ENCODE assay signal across 8 cellular contexts in the genomic region with DNA sequence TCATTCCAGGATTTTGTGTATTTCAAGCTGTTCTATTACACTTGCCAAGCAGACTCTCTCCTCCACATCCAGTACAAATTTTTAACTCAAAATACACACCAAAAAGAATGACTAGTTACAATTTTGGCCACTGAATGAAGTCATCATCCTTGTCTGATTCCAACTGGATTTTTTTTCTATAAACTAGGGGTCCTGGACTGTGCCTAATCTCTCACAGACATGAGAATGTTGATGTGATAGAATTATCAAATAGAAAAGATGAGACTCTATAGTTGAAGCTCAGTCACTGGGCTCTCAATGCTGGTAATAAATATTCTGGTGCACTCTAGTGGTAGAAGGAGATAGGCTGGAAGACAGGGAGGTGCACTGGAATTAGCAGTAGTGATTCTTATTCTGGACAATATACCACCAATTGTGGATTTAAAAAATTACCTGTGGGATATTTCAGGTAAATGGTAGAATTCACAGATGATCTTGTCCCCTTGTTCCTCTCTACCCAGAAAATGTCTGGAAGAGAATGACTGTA.
DNase-seq lines count a peak whose midpoint lies in the region; ATAC-seq and TF ChIP-seq lines count a peak whose summit lies in the region.

No MANE protein-coding gene starts in this region.

- H3K27me3 ChIP-seq in adipocyte (replicated peaks; ENCODE audit: control insufficient read depth, insufficient read depth, low read length) (peaks cover 10% of the 10 kb centered on the region), lower lobe of right lung (ENCODE audit: low read depth) (no peaks in the 10 kb centered on the region), adrenal gland (no peaks in the 10 kb centered on the region)

- peak; percentile 54 for TF ChIP-seq RAD21 in Ishikawa (IDR thresholded peaks at IDR 0.05; ENCODE audit: low read depth)

- TF ChIP-seq EP300 in Ishikawa (IDR thresholded peaks at IDR 0.05; ENCODE audit: borderline replicate concordance), result no peak

- H3K9ac ChIP-seq in adipocyte (ENCODE audit: low read length), result no peak overlapping the region

- no peaks in the 10 kb centered on the region for H3K9me3 ChIP-seq in adipocyte (ENCODE audit: control insufficient read depth, low read length)
- H3K9me3 ChIP-seq in lower lobe of right lung, result no peaks in the 10 kb centered on the region
- no peaks in the 10 kb centered on the region for H3K9me3 ChIP-seq in adrenal gland (replicated peaks in 1 of 3)

- TF ChIP-seq POLR2A in adrenal gland (IDR thresholded peaks at IDR 0.05), result no peak

- TF ChIP-seq CTCF in lower lobe of right lung (IDR thresholded peaks at IDR 0.05) (peak; percentile 27), adrenal gland (IDR thresholded peaks at IDR 0.05) (peak in 3 of 6 experiments; percentile 7 to 26 (median 8))

- no peak overlapping the region for H3K4me3 ChIP-seq in adipocyte (ENCODE audit: low read length)
- no peak overlapping the region for H3K4me3 ChIP-seq in lower lobe of right lung
- no peak overlapping the region for H3K4me3 ChIP-seq in adrenal gland

- DNase-seq in DMS114 treated with DMSO at 0.1 percent for 48 hours (lab: John Stamatoyannopoulos, UW; ENCODE audit: unreplicated experiment) (peak; percentile 6), adipocyte (ENCODE audit: low read depth) (peak; percentile 87), lower lobe of right lung (no peak), adrenal gland (no peak), T1000 (lab: John Stamatoyannopoulos, UW) (no peak), glomerular visceral epithelial cell (ENCODE audit: extremely low spot score) (no peak)

- H3K36me3 ChIP-seq in adipocyte (ENCODE audit: control insufficient read depth, insufficient read depth, low read length, severe bottlenecking), result no peaks in the 10 kb centered on the region
- H3K36me3 ChIP-seq in lower lobe of right lung, result no peaks in the 10 kb centered on the region
- no peaks in the 10 kb centered on the region for H3K36me3 ChIP-seq in adrenal gland (replicated peaks in 1 of 2)

- H3K27ac ChIP-seq in lower lobe of right lung (no peak overlapping the region), adrenal gland (no peak overlapping the region)

- no peak for ATAC-seq in lower lobe of right lung
- no peak for ATAC-seq in HG03097 (IDR thresholded peaks at IDR 0.05; ENCODE audit: low FRiP score, unreplicated experiment)

- intact Hi-C loops in lower lobe of right lung (cut with DNase I) (no loop called here), adrenal gland (cut with DNase I) (no loop called here)

- H3K4me1 ChIP-seq in adipocyte (ENCODE audit: control insufficient read depth, insufficient read depth, low read length) (no peaks in the 10 kb centered on the region), lower lobe of right lung (no peaks in the 10 kb centered on the region), adrenal gland (replicated peaks in 1 of 2) (no peaks in the 10 kb centered on the region)

TF ChIP-seq in Ishikawa, 13 proteins besides CTCF, POLR2A, EP300 and RAD21:
- TF ChIP-seq, protein P1, sequence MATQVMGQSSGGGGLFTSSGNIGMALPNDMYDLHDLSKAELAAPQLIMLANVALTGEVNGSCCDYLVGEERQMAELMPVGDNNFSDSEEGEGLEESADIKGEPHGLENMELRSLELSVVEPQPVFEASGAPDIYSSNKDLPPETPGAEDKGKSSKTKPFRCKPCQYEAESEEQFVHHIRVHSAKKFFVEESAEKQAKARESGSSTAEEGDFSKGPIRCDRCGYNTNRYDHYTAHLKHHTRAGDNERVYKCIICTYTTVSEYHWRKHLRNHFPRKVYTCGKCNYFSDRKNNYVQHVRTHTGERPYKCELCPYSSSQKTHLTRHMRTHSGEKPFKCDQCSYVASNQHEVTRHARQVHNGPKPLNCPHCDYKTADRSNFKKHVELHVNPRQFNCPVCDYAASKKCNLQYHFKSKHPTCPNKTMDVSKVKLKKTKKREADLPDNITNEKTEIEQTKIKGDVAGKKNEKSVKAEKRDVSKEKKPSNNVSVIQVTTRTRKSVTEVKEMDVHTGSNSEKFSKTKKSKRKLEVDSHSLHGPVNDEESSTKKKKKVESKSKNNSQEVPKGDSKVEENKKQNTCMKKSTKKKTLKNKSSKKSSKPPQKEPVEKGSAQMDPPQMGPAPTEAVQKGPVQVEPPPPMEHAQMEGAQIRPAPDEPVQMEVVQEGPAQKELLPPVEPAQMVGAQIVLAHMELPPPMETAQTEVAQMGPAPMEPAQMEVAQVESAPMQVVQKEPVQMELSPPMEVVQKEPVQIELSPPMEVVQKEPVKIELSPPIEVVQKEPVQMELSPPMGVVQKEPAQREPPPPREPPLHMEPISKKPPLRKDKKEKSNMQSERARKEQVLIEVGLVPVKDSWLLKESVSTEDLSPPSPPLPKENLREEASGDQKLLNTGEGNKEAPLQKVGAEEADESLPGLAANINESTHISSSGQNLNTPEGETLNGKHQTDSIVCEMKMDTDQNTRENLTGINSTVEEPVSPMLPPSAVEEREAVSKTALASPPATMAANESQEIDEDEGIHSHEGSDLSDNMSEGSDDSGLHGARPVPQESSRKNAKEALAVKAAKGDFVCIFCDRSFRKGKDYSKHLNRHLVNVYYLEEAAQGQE (IDR thresholded peaks at IDR 0.05; ENCODE audit: low read depth), result no peak
- TF ChIP-seq CEBPB (IDR thresholded peaks at IDR 0.05), result no peak
- no peak for TF ChIP-seq FOXM1 (IDR thresholded peaks at IDR 0.05; ENCODE audit: borderline replicate concordance, low read depth)
- TF ChIP-seq, protein P2, sequence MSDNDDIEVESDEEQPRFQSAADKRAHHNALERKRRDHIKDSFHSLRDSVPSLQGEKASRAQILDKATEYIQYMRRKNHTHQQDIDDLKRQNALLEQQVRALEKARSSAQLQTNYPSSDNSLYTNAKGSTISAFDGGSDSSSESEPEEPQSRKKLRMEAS (IDR thresholded peaks at IDR 0.05), result no peak
- TF ChIP-seq, protein P3, sequence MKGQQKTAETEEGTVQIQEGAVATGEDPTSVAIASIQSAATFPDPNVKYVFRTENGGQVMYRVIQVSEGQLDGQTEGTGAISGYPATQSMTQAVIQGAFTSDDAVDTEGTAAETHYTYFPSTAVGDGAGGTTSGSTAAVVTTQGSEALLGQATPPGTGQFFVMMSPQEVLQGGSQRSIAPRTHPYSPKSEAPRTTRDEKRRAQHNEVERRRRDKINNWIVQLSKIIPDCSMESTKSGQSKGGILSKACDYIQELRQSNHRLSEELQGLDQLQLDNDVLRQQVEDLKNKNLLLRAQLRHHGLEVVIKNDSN (IDR thresholded peaks at IDR 0.05), result no peak

Comparison
In these comparisons a context has a peak if more than half of its experiments do, and no peak if none do; other contexts are left out.
1. DNase-seq: peak in DMS114 treated with DMSO at 0.1 percent for 48 hours (single experiment) and adipocyte (single experiment); none in lower lobe of right lung (single experiment), adrenal gland (0 of 7), T1000 (single experiment) and glomerular visceral epithelial cell (single experiment).